13 cellular contexts compared by ENCODE assay signal in the genomic region with DNA sequence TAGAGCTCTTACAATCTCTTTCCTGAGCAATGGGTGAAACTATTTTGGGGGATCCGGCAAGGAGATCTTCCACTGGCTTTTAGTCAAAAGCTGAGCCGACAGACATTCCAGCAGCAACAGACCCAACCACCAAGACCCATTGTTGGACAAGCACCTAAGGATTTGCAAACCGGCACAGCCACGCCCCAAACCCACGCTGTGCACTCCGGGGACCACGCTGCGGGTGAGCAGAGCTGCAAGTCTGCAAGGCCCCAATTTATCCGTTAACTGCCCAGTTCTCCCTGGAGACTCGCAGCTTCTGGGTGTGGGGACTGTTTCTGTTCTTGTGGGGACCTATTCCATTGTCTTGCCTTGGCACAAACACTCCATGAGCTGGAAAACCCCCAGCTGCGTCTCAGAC. TPM values are rescaled to one million over a fixed set of nuclear protein-coding genes. Genes with fewer than 3 reads are reported as not detected.
DNase-seq lines count a peak whose midpoint lies in the region; ATAC-seq and TF ChIP-seq lines count a peak whose summit lies in the region.
"Had no signal": no experiment of that assay in that cellular context is flagged by ENCODE, and none has a peak within 500 bp of the region (broad histone marks: within the 10 kb centered on the region; RNA-seq: fewer than 3 reads in every experiment).

No MANE protein-coding gene starts in this region.

- H3K27me3 Mint-ChIP-seq in neural crest cell (ENCODE audit: low read depth) = no peaks in the 10 kb centered on the region

- H3K36me3 ChIP-seq in BLaER1 treated with 17β-estradiol and CSF1 and Interleukin-3, amounts not matched to agents 10 nM and 100 nM = peaks cover 0 to 4% (median 0%) of the 10 kb centered on the region in 11 experiments; a peak in 1 of 22 replicates
- no peaks in the 10 kb centered on the region for H3K36me3 ChIP-seq in sigmoid colon

- peaks cover 0 to 14% (median 0%) of the 10 kb centered on the region in 11 experiments; a peak in 3 of 22 replicates for H3K27me3 ChIP-seq in BLaER1 treated with 17β-estradiol and CSF1 and Interleukin-3, amounts not matched to agents 10 nM and 100 nM
- peaks cover 0 to 13% (median 0%) of the 10 kb centered on the region in 3 donors for H3K27me3 ChIP-seq in sigmoid colon

- H3K27ac ChIP-seq in BLaER1 treated with 17β-estradiol and CSF1 and Interleukin-3, amounts not matched to agents 10 nM and 100 nM = peak overlapping the region in 6 of 11 experiments; percentile 29 to 70 (median 61); a peak in 10 of 22 replicates
- no peak overlapping the region for H3K27ac ChIP-seq in sigmoid colon
- H3K27ac ChIP-seq: A549 had no signal

- H3K36me3 Mint-ChIP-seq in neural crest cell (ENCODE audit: low read depth) = peaks cover under 1% of the 10 kb centered on the region
- H3K36me3 Mint-ChIP-seq: IgD-negative memory B cell had no signal

- no peaks in the 10 kb centered on the region for H3K9me3 Mint-ChIP-seq in neural crest cell

- no peak overlapping the region for H3K4me3 Mint-ChIP-seq in neural crest cell
- H3K4me3 Mint-ChIP-seq: CD4-positive, CD25-positive, alpha-beta regulatory T cell had no signal

- H3K4me1 Mint-ChIP-seq in neural crest cell = peaks cover 11% of the 10 kb centered on the region
- H3K4me1 Mint-ChIP-seq: CD4-positive, CD25-positive, alpha-beta regulatory T cell had no signal

- no peak for TF ChIP-seq EP300 in sigmoid colon (IDR thresholded peaks at IDR 0.05)

- peak overlapping the region; percentile 71 for H3K27ac Mint-ChIP-seq in neural crest cell (ENCODE audit: unreplicated experiment)
- H3K27ac Mint-ChIP-seq: IgD-negative memory B cell had no signal

- no peak for TF ChIP-seq CTCF in NB4 (IDR thresholded peaks at IDR 0.05; ENCODE audit: low read depth, low read length)
- no peak for TF ChIP-seq CTCF in neural crest cell (conservative IDR thresholded peaks at IDR 0.05)
- no peak for TF ChIP-seq CTCF in sigmoid colon (IDR thresholded peaks at IDR 0.05)

- TF ChIP-seq POLR2A in NB4 (IDR thresholded peaks at IDR 0.05; ENCODE audit: extremely low read depth, insufficient read length) = no peak
- no peak for TF ChIP-seq POLR2A in sigmoid colon (IDR thresholded peaks at IDR 0.05)

- peak overlapping the region in 4 of 10 experiments; percentile 7 to 43 (median 28); a peak in 5 of 20 replicates for H3K4me3 ChIP-seq in BLaER1 treated with 17β-estradiol and CSF1 and Interleukin-3, amounts not matched to agents 10 nM and 100 nM
- peak overlapping the region; percentile 42 for H3K4me3 ChIP-seq in NB4 (ENCODE audit: low read depth, low read length)
- no peak overlapping the region for H3K4me3 ChIP-seq in sigmoid colon
- H3K4me3 ChIP-seq: A549 had no signal

- H3K9me3 ChIP-seq in BLaER1 treated with 17β-estradiol and CSF1 and Interleukin-3, amounts not matched to agents 10 nM and 100 nM (replicated peaks in 1 of 11) = peaks cover 16 to 36% (median 19%) of the 10 kb centered on the region in 11 experiments
- H3K9me3 ChIP-seq in sigmoid colon = peaks cover 0 to 3% (median 0%) of the 10 kb centered on the region in 4 donors
- H3K9me3 ChIP-seq: A549 had no signal

- peaks cover 12 to 80% (median 58%) of the 10 kb centered on the region in 10 experiments for H3K4me1 ChIP-seq in BLaER1 treated with 17β-estradiol and CSF1 and Interleukin-3, amounts not matched to agents 10 nM and 100 nM
- no peaks in the 10 kb centered on the region for H3K4me1 ChIP-seq in sigmoid colon
- H3K4me1 ChIP-seq: A549 had no signal

- no peaks in the 10 kb centered on the region for H4K20me1 ChIP-seq in BLaER1 treated with 17β-estradiol and CSF1 and Interleukin-3, amounts not matched to agents 10 nM and 100 nM

- intact Hi-C loops in sigmoid colon (cut with DNase I) = loop anchor here (10.0 kb wide), 1 partner anchor 206 kb away; no protein-coding TSS in a partner anchor

- H3K9ac ChIP-seq in BLaER1 treated with 17β-estradiol and CSF1 and Interleukin-3, amounts not matched to agents 10 nM and 100 nM = peak overlapping the region in 5 of 11 experiments; percentile 22 to 67 (median 52); a peak in 9 of 22 replicates

- 77 to 92% methylated on average over 11 of the region's 11 CpGs for WGBS in sigmoid colon, 2 donors

- peak overlapping the region; percentile 30 to 96 (median 83) for H3K4me2 ChIP-seq in BLaER1 treated with 17β-estradiol and CSF1 and Interleukin-3, amounts not matched to agents 10 nM and 100 nM
- H3K4me2 ChIP-seq: A549 had no signal

- ATAC-seq in HG02870 (IDR thresholded peaks at IDR 0.05; ENCODE audit: unreplicated experiment) = no peak
- no peak for ATAC-seq in HG03520 (IDR thresholded peaks at IDR 0.05; ENCODE audit: unreplicated experiment)
- ATAC-seq: A549, HCT116 had no signal

- peak; percentile 97 for DNase-seq in NB4 (ENCODE audit: low read depth)
- no peak for DNase-seq in neural crest cell (ENCODE audit: low read depth, low spot score)
- peak; percentile 20 for DNase-seq in sigmoid colon
- DNase-seq in stimulated activated CD4-positive, alpha-beta T cell treated with anti-CD3 and anti-CD28 coated beads, Interleukin-2, amount 100 ng/mL, for 48 hours = no peak
- DNase-seq: CD4-positive, CD25-positive, alpha-beta regulatory T cell; DMS53; GF-D8 had no signal

RNA-seq across cellular contexts. Expression of a gene that starts 45.9 kb away (rescaled TPM):
- total RNA-seq in neural crest cell (6.8 and 8.8 TPM in 2 replicates), sigmoid colon (1 to 10 TPM in 2 of 4 donors, under 1 TPM in 1, not detected in 1; 0.36 to 1.9 (median 1.2) TPM)
- polyA plus RNA-seq in sigmoid colon = 1 to 10 TPM; 2.5 to 6.6 (median 4.3) TPM

Comparison
In these comparisons a context has a peak if more than half of its experiments do, and no peak if none do; other contexts are left out.
1. H3K27ac ChIP-seq: peak in BLaER1 treated with 17β-estradiol and CSF1 and Interleukin-3, amounts not matched to agents 10 nM and 100 nM (6 of 11); none in sigmoid colon (0 of 4).
2. DNase-seq: peak in NB4 (single experiment) and sigmoid colon (single experiment); none in neural crest cell (single experiment) and stimulated activated CD4-positive, alpha-beta T cell treated with anti-CD3 and anti-CD28 coated beads, Interleukin-2, amount 100 ng/mL, for 48 hours (0 of 2).